ENCODE assay signal across 32 cellular contexts in genomic region chr12:23533295-23533694, GRCh38.
"Had no signal": no experiment of that assay in that cellular context is flagged by ENCODE, and none has a peak within 500 bp of the region (broad histone marks: within the 10 kb centered on the region; RNA-seq: fewer than 3 reads in every experiment).

No MANE protein-coding gene starts in this region.

- H3K4me1 ChIP-seq: esophagus muscularis mucosa, gastroesophageal sphincter, heart right ventricle had no signal

- DNase-seq: activated B cell treated with CpG ODN at 0.5 μM for 24 hours; activated CD4-positive, alpha-beta T cell treated with anti-CD3 and anti-CD28 coated beads for 48 hours; activated CD4-positive, alpha-beta T cell treated with anti-CD3 and anti-CD28 coated beads, Interleukin-2, amount 50 U/mL, for 1 hour; activated CD4-positive, alpha-beta T cell treated with anti-CD3 and anti-CD28 coated beads, Interleukin-2, amount 50 U/mL, for 48 hours; activated CD8-positive, alpha-beta memory T cell treated with anti-CD3 and anti-CD28 coated beads for 24 hours; activated CD8-positive, alpha-beta T cell treated with anti-CD3 and anti-CD28 coated beads for 36 hours; activated effector memory CD4-positive, alpha-beta T cell treated with Interleukin-2 at 50 U/mL for 16 hours; activated gamma-delta T cell treated with Interleukin-2 at 50 U/mL for 16 hours; activated naive CD4-positive, alpha-beta T cell treated with anti-CD3 and anti-CD28 coated beads, Interleukin-2, amount 50 U/mL, for 16 hours; activated naive CD4-positive, alpha-beta T cell treated with Interleukin-2 at 50 U/mL for 16 hours; activated T-cell treated with anti-CD3 and anti-CD28 coated beads, Interleukin-2, amount 50 U/mL, for 4 hours; amniotic stem cell; anterior cingulate cortex; brain microvascular endothelial cell; dorsolateral prefrontal cortex; effector memory CD4-positive, alpha-beta T cell; endodermal cell; erythroblast; foreskin melanocyte; heart right ventricle; T-helper 17 cell; T1000; WERI-Rb-1 had no signal

- H3K36me3 ChIP-seq: brain microvascular endothelial cell, esophagus muscularis mucosa, heart right ventricle, WERI-Rb-1 had no signal

- ATAC-seq: activated CD4-positive, CD25-positive, alpha-beta regulatory T cell treated with anti-CD3 and anti-CD28 coated beads, Interleukin-2, amount 50 U/mL, for 24 hours; activated CD8-positive, alpha-beta T cell treated with anti-CD3 and anti-CD28 coated beads for 36 hours; activated T-cell treated with anti-CD3 and anti-CD28 coated beads, Interleukin-2, amount 50 U/mL, for 4 hours; activated T-helper 17 cell treated with anti-CD3 and anti-CD28 coated beads, Interleukin-2, amount 50 U/mL, for 72 hours; gastroesophageal sphincter; heart right ventricle; T-helper 17 cell had no signal

- H3K27ac ChIP-seq: brain microvascular endothelial cell, coronary artery, dorsolateral prefrontal cortex, esophagus muscularis mucosa, gastroesophageal sphincter, heart right ventricle, WERI-Rb-1 had no signal

- H3K27me3 Mint-ChIP-seq: activated B cell treated with CpG ODN at 0.5 μM for 24 hours; activated CD8-positive, alpha-beta T cell treated with anti-CD3 and anti-CD28 coated beads for 36 hours; activated naive CD8-positive, alpha-beta T cell; activated T-helper 17 cell treated with anti-CD3 and anti-CD28 coated beads, Interleukin-2, amount 50 U/mL, for 72 hours; central memory CD8-positive, alpha-beta T cell; dendritic cell treated with granulocyte-macrophage colony-stimulating factor and Interleukin-4, amounts not matched to agents 40 ng/mL and 50 ng/mL, for 4 days; T-helper 17 cell had no signal

- H3K4me3 ChIP-seq: coronary artery, dorsolateral prefrontal cortex, esophagus muscularis mucosa, gastroesophageal sphincter, heart right ventricle had no signal

- H3K36me3 Mint-ChIP-seq: activated naive CD8-positive, alpha-beta T cell had no signal

- H3K4me3 Mint-ChIP-seq: activated B cell treated with CpG ODN at 0.5 μM for 24 hours; activated CD8-positive, alpha-beta T cell treated with anti-CD3 and anti-CD28 coated beads for 36 hours; activated naive CD8-positive, alpha-beta T cell; activated T-cell treated with anti-CD3 and anti-CD28 coated beads, Interleukin-2, amount 50 U/mL, for 4 hours; activated T-helper 17 cell treated with anti-CD3 and anti-CD28 coated beads, Interleukin-2, amount 50 U/mL, for 72 hours; central memory CD8-positive, alpha-beta T cell; dendritic cell treated with granulocyte-macrophage colony-stimulating factor and Interleukin-4, amounts not matched to agents 40 ng/mL and 50 ng/mL, for 4 days; endodermal cell; T-helper 17 cell; T-helper 2 cell treated with Interferon-gamma antibody and Interleukin-4, amounts not matched to agents 5 μg/mL and 100 μg/mL, for 36 hours had no signal

- H3K9me3 Mint-ChIP-seq: activated B cell treated with CpG ODN at 0.5 μM for 24 hours; activated T-cell treated with anti-CD3 and anti-CD28 coated beads, Interleukin-2, amount 50 U/mL, for 4 hours; activated T-helper 17 cell treated with anti-CD3 and anti-CD28 coated beads, Interleukin-2, amount 50 U/mL, for 72 hours had no signal

- H3K9me3 ChIP-seq: esophagus muscularis mucosa, gastroesophageal sphincter, heart right ventricle had no signal

- H3K27ac Mint-ChIP-seq: activated B cell treated with CpG ODN at 0.5 μM for 24 hours; activated CD8-positive, alpha-beta T cell treated with anti-CD3 and anti-CD28 coated beads for 36 hours; activated naive CD8-positive, alpha-beta T cell; activated T-helper 17 cell treated with anti-CD3 and anti-CD28 coated beads, Interleukin-2, amount 50 U/mL, for 72 hours; dendritic cell treated with granulocyte-macrophage colony-stimulating factor and Interleukin-4, amounts not matched to agents 40 ng/mL and 50 ng/mL, for 4 days; endodermal cell; T-helper 17 cell; T-helper 2 cell treated with Interferon-gamma antibody and Interleukin-4, amounts not matched to agents 5 μg/mL and 100 μg/mL, for 36 hours had no signal

- H3K4me1 Mint-ChIP-seq: activated T-helper 17 cell treated with anti-CD3 and anti-CD28 coated beads, Interleukin-2, amount 50 U/mL, for 72 hours; central memory CD8-positive, alpha-beta T cell; endodermal cell; T-helper 17 cell had no signal

- H3K27me3 ChIP-seq: brain microvascular endothelial cell, dorsolateral prefrontal cortex, esophagus muscularis mucosa, gastroesophageal sphincter, heart right ventricle had no signal
